In genomic region chr1:221742555-221743415, GRCh38 we compare ENCODE assay signal across 1 cellular context.
TF ChIP-seq lines count a peak whose summit lies in the region.

No MANE protein-coding gene starts in this region.

TF ChIP-seq in HepG2, 621 proteins besides CTCF, POLR2A, EP300 and RAD21 (continued from another document and continues in another):
- TF ChIP-seq ZNF614 (CRISPR knock-in tag; IDR thresholded peaks at IDR 0.05; ENCODE audit: borderline replicate concordance) (peak; percentile 17; the same call in 1 of the 2 replicates), ZBTB14 (CRISPR knock-in tag; IDR thresholded peaks at IDR 0.05) (0 out of 2 replicates have a peak, but pooled peaks have one; percentile 6), ZNF768 (CRISPR knock-in tag; IDR thresholded peaks at IDR 0.05) (peak; percentile 56; the same call in 1 of the 2 replicates), PREB (CRISPR knock-in tag; IDR thresholded peaks at IDR 0.05) (no peak), ZNF558 (CRISPR knock-in tag; IDR thresholded peaks at IDR 0.05; ENCODE audit: borderline replicate concordance) (peak; percentile 65; the same call in 1 of the 2 replicates), SAP130 (CRISPR knock-in tag; IDR thresholded peaks at IDR 0.05; ENCODE audit: low read depth) (peak; percentile 52; the same call in 1 of the 2 replicates), SMYD3 (CRISPR knock-in tag; IDR thresholded peaks at IDR 0.05) (no peak), HNRNPK (IDR thresholded peaks at IDR 0.05; ENCODE audit: low read depth, low read length, poor library complexity, severe bottlenecking) (no peak), ZNF142 (CRISPR knock-in tag; IDR thresholded peaks at IDR 0.05) (peak; percentile 86; the same call in 1 of the 2 replicates), ZBTB20 (CRISPR knock-in tag; IDR thresholded peaks at IDR 0.05; ENCODE audit: borderline replicate concordance, low read depth) (peak; percentile 50; the same call in 1 of the 2 replicates), ARID3A (IDR thresholded peaks at IDR 0.05; ENCODE audit: low read depth, low read length) (no peak), IKZF4 (CRISPR knock-in tag; IDR thresholded peaks at IDR 0.05; ENCODE audit: borderline replicate concordance, low read depth, not compliant biosample characterization) (no peak), ZBTB7A (CRISPR knock-in tag; IDR thresholded peaks at IDR 0.05) (peak; percentile 47; the same call in 1 of the 2 replicates), ZNF251 (CRISPR knock-in tag; IDR thresholded peaks at IDR 0.05) (no peak), ZNF280D (CRISPR knock-in tag; IDR thresholded peaks at IDR 0.05) (peak; percentile 73; the same call in 1 of the 2 replicates), KDM6A (CRISPR knock-in tag; IDR thresholded peaks at IDR 0.05; ENCODE audit: low read depth) (no peak), MAZ (IDR thresholded peaks at IDR 0.05; ENCODE audit: borderline replicate concordance, low read depth, low read length) (no peak), MAZ (CRISPR knock-in tag; IDR thresholded peaks at IDR 0.05; ENCODE audit: low read depth) (peak; percentile 77), ZNF644 (CRISPR knock-in tag; IDR thresholded peaks at IDR 0.05; ENCODE audit: low read depth) (no peak), ZFP90 (CRISPR knock-in tag; IDR thresholded peaks at IDR 0.05; ENCODE audit: borderline replicate concordance) (no peak), CHD4 (IDR thresholded peaks at IDR 0.05; ENCODE audit: borderline replicate concordance, low read length) (no peak), ZNF800 (CRISPR knock-in tag; IDR thresholded peaks at IDR 0.05) (0 out of 2 replicates have a peak, but pooled peaks have one; percentile 19), ZNF260 (CRISPR knock-in tag; IDR thresholded peaks at IDR 0.05; ENCODE audit: borderline replicate concordance, low read depth) (no peak), IKZF5 (CRISPR knock-in tag; IDR thresholded peaks at IDR 0.05) (peak; percentile 19), ZNF12 (CRISPR knock-in tag; IDR thresholded peaks at IDR 0.05) (no peak), ZKSCAN5 (CRISPR knock-in tag; IDR thresholded peaks at IDR 0.05) (0 out of 2 replicates have a peak, but pooled peaks have one; percentile 51), SMARCC2 (IDR thresholded peaks at IDR 0.05) (no peak), CCDC6 (CRISPR knock-in tag; IDR thresholded peaks at IDR 0.05) (peak; percentile 81), RCOR2 (CRISPR knock-in tag; IDR thresholded peaks at IDR 0.05) (0 out of 2 replicates have a peak, but pooled peaks have one; percentile 7), HDAC1 (CRISPR knock-in tag; IDR thresholded peaks at IDR 0.05) (peak; percentile 86), ZNF383 (CRISPR knock-in tag; IDR thresholded peaks at IDR 0.05; ENCODE audit: borderline replicate concordance) (no peak), PHF5A (CRISPR knock-in tag; IDR thresholded peaks at IDR 0.05; ENCODE audit: low read depth, unreplicated experiment) (no peak), NR2F1 (CRISPR knock-in tag; IDR thresholded peaks at IDR 0.05) (0 out of 4 replicates have a peak, but pooled peaks of 1 of the 2 experiments have one; percentile 24), HMG20B (CRISPR knock-in tag; conservative IDR thresholded peaks at IDR 0.05) (no peak), KDM1A (CRISPR knock-in tag; IDR thresholded peaks at IDR 0.05) (peak; percentile 72; the same call in 1 of the 2 replicates), ZNF33A (CRISPR knock-in tag; IDR thresholded peaks at IDR 0.05; ENCODE audit: borderline replicate concordance) (0 out of 2 replicates have a peak, but pooled peaks have one; percentile 23), JUN (CRISPR knock-in tag; IDR thresholded peaks at IDR 0.05) (no peak), ZFAT (CRISPR knock-in tag; conservative IDR thresholded peaks at IDR 0.05) (no peak), NFKB2 (CRISPR knock-in tag; IDR thresholded peaks at IDR 0.05; ENCODE audit: borderline replicate concordance) (peak; percentile 42; the same call in 1 of the 2 replicates), POGK (CRISPR knock-in tag; conservative IDR thresholded peaks at IDR 0.05) (peak; percentile 39; the same call in 1 of the 2 replicates), NFYB (CRISPR knock-in tag; IDR thresholded peaks at IDR 0.05) (no peak), MAX (IDR thresholded peaks at IDR 0.05) (peak; percentile 64; the same call in 1 of the 2 replicates), PHF8 (CRISPR knock-in tag; IDR thresholded peaks at IDR 0.05) (peak; percentile 65), CREB1 (IDR thresholded peaks at IDR 0.05) (no peak), CREB1 (CRISPR knock-in tag; IDR thresholded peaks at IDR 0.05) (no peak), ZNF138 (CRISPR knock-in tag; IDR thresholded peaks at IDR 0.05; ENCODE audit: low read depth) (no peak), ZMAT3 (CRISPR knock-in tag; conservative IDR thresholded peaks at IDR 0.05) (peak; percentile 49; the same call in 1 of the 2 replicates)
